Comparison of ENCODE assay signal across 34 cellular contexts in the genomic region with DNA sequence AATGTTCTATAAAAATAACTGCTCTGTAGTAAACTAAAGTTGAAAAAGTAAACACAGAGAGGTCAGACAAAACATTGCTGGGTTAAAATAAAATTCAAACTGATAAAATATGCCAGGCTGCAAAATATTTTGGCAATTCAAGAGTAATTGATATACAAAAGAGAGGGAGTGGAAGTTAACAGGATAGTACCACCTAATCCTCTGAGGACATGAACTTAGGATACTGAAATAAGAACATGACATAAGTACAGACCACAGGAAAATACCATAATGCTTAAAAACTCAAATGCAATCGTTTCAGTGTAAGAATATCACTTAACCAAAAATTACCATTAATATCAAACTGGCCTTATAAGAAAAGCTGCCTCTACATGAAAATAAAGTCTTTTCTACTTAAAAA. TPM values are rescaled to one million over a fixed set of nuclear protein-coding genes. Genes with fewer than 3 reads are reported as not detected.
"Had no signal": no experiment of that assay in that cellular context is flagged by ENCODE, and none has a peak within 500 bp of the region (broad histone marks: within the 10 kb centered on the region; RNA-seq: fewer than 3 reads in every experiment).

No MANE protein-coding gene starts in this region.

- H3K4me3 ChIP-seq: adrenal gland, body of pancreas, breast epithelium, cardiac muscle cell, colonic mucosa, gastroesophageal sphincter had no signal

- H3K27me3 ChIP-seq: adrenal gland, body of pancreas, breast epithelium, cardiac muscle cell, colonic mucosa, foreskin keratinocyte, gastroesophageal sphincter had no signal

- H3K4me1 ChIP-seq: adrenal gland, breast epithelium, colonic mucosa, foreskin keratinocyte, gastroesophageal sphincter had no signal

- H3K36me3 ChIP-seq: adrenal gland, breast epithelium, cardiac muscle cell, colonic mucosa, gastroesophageal sphincter, WERI-Rb-1 had no signal

- DNase-seq: activated B cell treated with CpG ODN at 0.5 μM for 24 hours; activated CD4-positive, alpha-beta T cell treated with anti-CD3 and anti-CD28 coated beads for 48 hours; activated CD4-positive, alpha-beta T cell treated with anti-CD3 and anti-CD28 coated beads, Interleukin-2, amount 50 U/mL, for 1 hour; activated CD4-positive, alpha-beta T cell treated with anti-CD3 and anti-CD28 coated beads, Interleukin-2, amount 50 U/mL, for 48 hours; activated CD8-positive, alpha-beta memory T cell treated with anti-CD3 and anti-CD28 coated beads for 24 hours; activated CD8-positive, alpha-beta T cell treated with anti-CD3 and anti-CD28 coated beads for 36 hours; activated effector memory CD4-positive, alpha-beta T cell treated with Interleukin-2 at 50 U/mL for 16 hours; activated gamma-delta T cell treated with Interleukin-2 at 50 U/mL for 16 hours; activated naive CD4-positive, alpha-beta T cell treated with anti-CD3 and anti-CD28 coated beads, Interleukin-2, amount 50 U/mL, for 16 hours; activated naive CD4-positive, alpha-beta T cell treated with Interleukin-2 at 50 U/mL for 16 hours; activated T-cell treated with anti-CD3 and anti-CD28 coated beads, Interleukin-2, amount 50 U/mL, for 4 hours; adrenal gland; amygdala; aorta; body of pancreas; central memory CD4-positive, alpha-beta T cell; cerebellar nuclear complex; colonic mucosa; effector CD8-positive, alpha-beta T cell; foreskin keratinocyte; SW 1271; T-cell; T-helper 9 cell; WERI-Rb-1 had no signal

- H3K27ac ChIP-seq: adrenal gland, body of pancreas, breast epithelium, cardiac muscle cell, colonic mucosa, foreskin keratinocyte, gastroesophageal sphincter, WERI-Rb-1 had no signal

- H3K9me3 ChIP-seq: body of pancreas, breast epithelium, colonic mucosa had no signal

RNA-seq across cellular contexts. Expression of a gene that starts 37.6 kb away (rescaled TPM):
- total RNA-seq: activated B cell treated with CpG ODN at 0.5 μM for 24 hours; activated CD8-positive, alpha-beta T cell treated with anti-CD3 and anti-CD28 coated beads for 36 hours; activated T-cell treated with anti-CD3 and anti-CD28 coated beads, Interleukin-2, amount 50 U/mL, for 4 hours; activated T-helper 17 cell treated with anti-CD3 and anti-CD28 coated beads, Interleukin-2, amount 50 U/mL, for 72 hours; aorta; body of pancreas; breast epithelium; dermis microvascular lymphatic vessel endothelial cell; endothelial cell of umbilical vein; epithelial cell of proximal tubule; esophagus mucosa; foreskin keratinocyte; gastroesophageal sphincter; glomerular endothelial cell; T-cell; T-helper 2 cell treated with Interferon-gamma antibody and Interleukin-4, amounts not matched to agents 100 ng/mL and 5 ng/mL, for 36 hours had no signal
- polyA plus RNA-seq: endothelial cell of umbilical vein, foreskin keratinocyte had no signal
